In the genomic region with DNA sequence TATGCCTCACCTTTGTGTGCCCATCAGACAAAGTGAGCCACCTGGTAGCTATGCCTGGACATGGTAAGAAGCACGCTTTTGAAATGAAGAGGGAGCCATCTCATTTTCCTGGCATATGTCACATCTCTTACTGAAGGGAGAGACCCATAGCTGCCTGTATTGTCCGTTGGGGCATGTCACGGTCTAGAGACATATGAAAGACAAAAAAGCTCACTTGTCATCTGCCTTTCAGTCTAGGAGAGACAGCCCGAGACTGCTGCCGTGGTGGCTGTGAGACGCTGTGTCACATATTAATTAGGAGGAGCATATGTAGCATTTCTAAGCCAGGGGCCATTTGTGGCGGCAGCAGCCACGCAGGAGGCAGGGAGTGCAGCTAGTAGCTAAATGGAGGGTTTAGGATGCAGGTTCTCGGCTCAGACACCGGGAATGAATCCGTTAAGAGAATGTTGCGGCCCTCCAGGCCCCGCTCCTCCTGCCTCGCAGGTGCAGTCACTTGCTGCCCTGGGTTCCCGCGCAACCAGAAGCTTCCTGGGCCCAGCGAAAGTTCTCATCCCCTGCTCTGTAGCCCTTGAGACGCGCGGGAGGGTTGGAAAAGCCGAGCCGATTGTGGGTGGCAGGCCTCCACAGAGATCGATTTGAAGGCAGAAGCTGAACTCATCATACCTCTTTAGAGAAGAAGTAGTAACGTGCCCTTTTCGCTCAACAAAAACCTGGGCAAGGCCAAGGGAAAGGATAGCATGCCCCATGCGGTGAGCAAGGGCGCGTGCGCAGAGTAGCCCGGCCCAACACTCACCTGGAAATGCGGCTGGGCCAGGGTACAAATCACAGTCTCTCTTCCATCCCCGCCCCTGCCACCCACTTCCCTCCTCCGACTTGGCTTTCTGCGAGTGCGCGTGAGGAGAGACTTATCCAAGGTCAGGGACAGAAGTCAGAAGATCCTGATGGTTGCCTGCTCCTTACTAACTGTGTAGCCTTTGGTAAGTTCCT, we compare ENCODE assay signal across 21 cellular contexts.
"Had no signal": no experiment of that assay in that cellular context is flagged by ENCODE, and none has a peak within 500 bp of the region (broad histone marks: within the 10 kb centered on the region; RNA-seq: fewer than 3 reads in every experiment).

No MANE protein-coding gene starts in this region.

- H3K4me3 ChIP-seq: hepatocyte, lower lobe of right lung, upper lobe of left lung had no signal

- H2AFZ ChIP-seq: hepatocyte, parathyroid adenoma had no signal

- H3K4me1 ChIP-seq: lower lobe of right lung, parathyroid adenoma had no signal

- ATAC-seq: activated CD4-positive, CD25-positive, alpha-beta regulatory T cell treated with anti-CD3 and anti-CD28 coated beads, Interleukin-2, amount 50 U/mL, for 24 hours; activated T-cell treated with anti-CD3 and anti-CD28 coated beads, Interleukin-2, amount 50 U/mL, for 72 hours; left lobe of liver; lower lobe of right lung; stimulated activated naive B cell treated with anti-CD40 and anti-IgM and Interleukin-4, amounts not matched to agents 10 μg/mL and 1 μg/mL and 100 μg/mL, for 72 hours; T-cell had no signal

- H3K27me3 ChIP-seq: hepatocyte, upper lobe of left lung had no signal

- H3K27ac ChIP-seq: hepatocyte, lower lobe of right lung, parathyroid adenoma, upper lobe of left lung, VCaP had no signal

- H3K9me3 ChIP-seq: lower lobe of right lung, upper lobe of left lung had no signal

- DNase-seq: activated CD4-positive, alpha-beta memory T cell treated with anti-CD3 and anti-CD28 coated beads, Interleukin-2, amount 10 ng/mL, durations not matched to agents 7 days and 5 days; activated CD4-positive, alpha-beta T cell treated with anti-CD3 and anti-CD28 coated beads, Interleukin-2, amount 10 ng/mL, durations not matched to agents 24 days and 14 days; activated effector memory CD4-positive, alpha-beta T cell treated with Interleukin-2 at 50 U/mL for 16 hours; activated naive CD4-positive, alpha-beta T cell treated with anti-CD3 and anti-CD28 coated beads, Interleukin-2, amount 10 ng/mL, durations not matched to agents 7 days and 5 days; activated T-cell treated with anti-CD3 and anti-CD28 coated beads, Interleukin-2, amount 50 U/mL, for 72 hours; amygdala; effector CD8-positive, alpha-beta T cell; foreskin melanocyte; immature natural killer cell; lower lobe of right lung; naive B cell; stimulated activated CD4-positive, alpha-beta T cell treated with anti-CD3 and anti-CD28 coated beads, Interleukin-2, amount 100 ng/mL, for 48 hours; stimulated activated CD8-positive, alpha-beta memory T cell treated with anti-CD3 and anti-CD28 coated beads, Interleukin-4, amount 100 ng/mL, for 48 hours; stimulated activated naive B cell treated with anti-CD40 and anti-IgM and Interleukin-4, amounts not matched to agents 10 μg/mL and 1 μg/mL and 100 μg/mL, for 72 hours; T-cell had no signal

- H3K36me3 ChIP-seq: lower lobe of right lung, upper lobe of left lung had no signal
